1 cellular context compared by ENCODE assay signal in the genomic region with DNA sequence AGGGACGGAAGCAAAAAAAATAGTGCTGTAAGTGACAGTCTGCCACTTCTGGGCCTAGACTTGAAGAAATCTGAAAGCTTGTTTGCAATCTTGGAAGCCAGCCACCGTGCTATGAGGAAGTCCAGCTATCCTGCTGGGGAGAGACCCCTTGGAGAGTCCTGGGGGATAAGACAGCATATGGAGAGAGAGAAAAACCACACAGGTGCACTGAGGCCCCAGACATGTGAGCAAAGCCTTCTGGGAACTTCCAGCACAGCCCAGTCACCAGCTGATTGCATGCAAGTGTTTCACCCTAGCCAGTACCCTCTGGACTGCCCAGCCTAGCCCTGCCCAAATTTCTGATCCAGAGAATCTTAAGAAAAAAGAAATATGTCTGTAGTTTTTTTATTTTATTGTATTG.
TF ChIP-seq lines count a peak whose summit lies in the region.

No MANE protein-coding gene starts in this region.

TF ChIP-seq in GM12878, 131 proteins besides CTCF, POLR2A, EP300 and RAD21:
- TF ChIP-seq, protein P1, sequence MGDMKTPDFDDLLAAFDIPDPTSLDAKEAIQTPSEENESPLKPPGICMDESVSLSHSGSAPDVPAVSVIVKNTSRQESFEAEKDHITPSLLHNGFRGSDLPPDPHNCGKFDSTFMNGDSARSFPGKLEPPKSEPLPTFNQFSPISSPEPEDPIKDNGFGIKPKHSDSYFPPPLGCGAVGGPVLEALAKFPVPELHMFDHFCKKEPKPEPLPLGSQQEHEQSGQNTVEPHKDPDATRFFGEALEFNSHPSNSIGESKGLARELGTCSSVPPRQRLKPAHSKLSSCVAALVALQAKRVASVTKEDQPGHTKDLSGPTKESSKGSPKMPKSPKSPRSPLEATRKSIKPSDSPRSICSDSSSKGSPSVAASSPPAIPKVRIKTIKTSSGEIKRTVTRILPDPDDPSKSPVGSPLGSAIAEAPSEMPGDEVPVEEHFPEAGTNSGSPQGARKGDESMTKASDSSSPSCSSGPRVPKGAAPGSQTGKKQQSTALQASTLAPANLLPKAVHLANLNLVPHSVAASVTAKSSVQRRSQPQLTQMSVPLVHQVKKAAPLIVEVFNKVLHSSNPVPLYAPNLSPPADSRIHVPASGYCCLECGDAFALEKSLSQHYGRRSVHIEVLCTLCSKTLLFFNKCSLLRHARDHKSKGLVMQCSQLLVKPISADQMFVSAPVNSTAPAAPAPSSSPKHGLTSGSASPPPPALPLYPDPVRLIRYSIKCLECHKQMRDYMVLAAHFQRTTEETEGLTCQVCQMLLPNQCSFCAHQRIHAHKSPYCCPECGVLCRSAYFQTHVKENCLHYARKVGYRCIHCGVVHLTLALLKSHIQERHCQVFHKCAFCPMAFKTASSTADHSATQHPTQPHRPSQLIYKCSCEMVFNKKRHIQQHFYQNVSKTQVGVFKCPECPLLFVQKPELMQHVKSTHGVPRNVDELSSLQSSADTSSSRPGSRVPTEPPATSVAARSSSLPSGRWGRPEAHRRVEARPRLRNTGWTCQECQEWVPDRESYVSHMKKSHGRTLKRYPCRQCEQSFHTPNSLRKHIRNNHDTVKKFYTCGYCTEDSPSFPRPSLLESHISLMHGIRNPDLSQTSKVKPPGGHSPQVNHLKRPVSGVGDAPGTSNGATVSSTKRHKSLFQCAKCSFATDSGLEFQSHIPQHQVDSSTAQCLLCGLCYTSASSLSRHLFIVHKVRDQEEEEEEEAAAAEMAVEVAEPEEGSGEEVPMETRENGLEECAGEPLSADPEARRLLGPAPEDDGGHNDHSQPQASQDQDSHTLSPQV (IDR thresholded peaks at IDR 0.05), result no peak
- no peak for TF ChIP-seq SMAD5 (IDR thresholded peaks at IDR 0.05; ENCODE audit: low read depth)
- TF ChIP-seq, protein P2, sequence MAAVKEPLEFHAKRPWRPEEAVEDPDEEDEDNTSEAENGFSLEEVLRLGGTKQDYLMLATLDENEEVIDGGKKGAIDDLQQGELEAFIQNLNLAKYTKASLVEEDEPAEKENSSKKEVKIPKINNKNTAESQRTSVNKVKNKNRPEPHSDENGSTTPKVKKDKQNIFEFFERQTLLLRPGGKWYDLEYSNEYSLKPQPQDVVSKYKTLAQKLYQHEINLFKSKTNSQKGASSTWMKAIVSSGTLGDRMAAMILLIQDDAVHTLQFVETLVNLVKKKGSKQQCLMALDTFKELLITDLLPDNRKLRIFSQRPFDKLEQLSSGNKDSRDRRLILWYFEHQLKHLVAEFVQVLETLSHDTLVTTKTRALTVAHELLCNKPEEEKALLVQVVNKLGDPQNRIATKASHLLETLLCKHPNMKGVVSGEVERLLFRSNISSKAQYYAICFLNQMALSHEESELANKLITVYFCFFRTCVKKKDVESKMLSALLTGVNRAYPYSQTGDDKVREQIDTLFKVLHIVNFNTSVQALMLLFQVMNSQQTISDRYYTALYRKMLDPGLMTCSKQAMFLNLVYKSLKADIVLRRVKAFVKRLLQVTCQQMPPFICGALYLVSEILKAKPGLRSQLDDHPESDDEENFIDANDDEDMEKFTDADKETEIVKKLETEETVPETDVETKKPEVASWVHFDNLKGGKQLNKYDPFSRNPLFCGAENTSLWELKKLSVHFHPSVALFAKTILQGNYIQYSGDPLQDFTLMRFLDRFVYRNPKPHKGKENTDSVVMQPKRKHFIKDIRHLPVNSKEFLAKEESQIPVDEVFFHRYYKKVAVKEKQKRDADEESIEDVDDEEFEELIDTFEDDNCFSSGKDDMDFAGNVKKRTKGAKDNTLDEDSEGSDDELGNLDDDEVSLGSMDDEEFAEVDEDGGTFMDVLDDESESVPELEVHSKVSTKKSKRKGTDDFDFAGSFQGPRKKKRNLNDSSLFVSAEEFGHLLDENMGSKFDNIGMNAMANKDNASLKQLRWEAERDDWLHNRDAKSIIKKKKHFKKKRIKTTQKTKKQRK (IDR thresholded peaks at IDR 0.05; ENCODE audit: low read depth, low read length), result no peak
